26 cellular contexts compared by ENCODE assay signal in the genomic region with DNA sequence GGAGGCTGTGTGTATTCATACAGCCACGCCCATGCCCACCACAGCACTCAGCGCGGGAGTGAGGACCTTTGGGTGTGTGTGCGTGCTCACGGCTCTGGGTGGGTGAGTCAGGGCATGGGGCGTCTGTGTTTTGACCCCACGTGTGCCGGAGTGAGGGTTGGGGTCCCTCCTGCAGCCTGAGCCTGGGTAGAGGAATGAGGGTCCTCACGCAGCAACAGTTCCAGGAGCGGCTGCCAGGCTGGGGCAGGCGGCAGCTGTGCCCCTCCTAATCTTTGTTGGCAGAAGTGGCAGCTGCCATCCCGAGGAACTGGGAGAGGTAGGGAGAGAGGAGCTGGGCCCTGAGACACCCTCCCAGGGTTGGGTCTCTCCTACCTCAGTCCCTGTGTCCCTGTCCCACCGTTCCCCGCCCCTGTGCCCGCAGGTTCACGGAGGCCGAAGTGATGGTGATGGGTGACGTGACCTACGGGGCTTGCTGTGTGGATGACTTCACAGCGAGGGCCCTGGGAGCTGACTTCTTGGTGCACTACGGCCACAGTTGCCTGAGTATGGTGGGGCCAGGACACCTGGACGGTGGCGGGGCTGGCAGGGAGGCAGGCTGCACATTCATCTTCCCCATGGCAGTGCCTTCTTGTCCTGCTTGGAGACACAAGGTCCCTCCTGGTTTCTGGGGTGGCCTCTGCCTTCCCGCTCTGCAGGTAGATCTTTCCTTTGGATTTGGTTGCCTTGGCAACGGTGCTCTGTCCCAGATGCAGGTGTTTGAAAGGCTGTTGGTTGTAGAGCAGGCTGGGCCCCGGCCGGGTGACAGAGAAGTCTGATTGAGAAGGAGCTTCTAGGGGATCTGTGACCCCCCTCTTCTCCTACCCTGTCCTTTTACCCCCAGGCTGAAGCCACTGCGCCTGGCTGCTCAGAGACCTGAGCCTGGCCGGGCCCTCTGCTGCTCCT. TPM values are rescaled to one million over a fixed set of nuclear protein-coding genes. Genes with fewer than 3 reads are reported as not detected.
DNase-seq lines count a peak whose midpoint lies in the region; ATAC-seq and TF ChIP-seq lines count a peak whose summit lies in the region.
"Had no signal": no experiment of that assay in that cellular context is flagged by ENCODE, and none has a peak within 500 bp of the region (broad histone marks: within the 10 kb centered on the region; RNA-seq: fewer than 3 reads in every experiment).

No MANE protein-coding gene starts in this region.

- no peak for TF ChIP-seq CTCF in A673 (conservative IDR thresholded peaks at IDR 0.05; ENCODE audit: low read depth, low read length)
- TF ChIP-seq CTCF in RWPE1 (conservative IDR thresholded peaks at IDR 0.05; ENCODE audit: low read depth), result no peak
- TF ChIP-seq CTCF in endothelial cell (IDR thresholded peaks at IDR 0.05; ENCODE audit: unreplicated experiment), result no peak

- H3K4me2 ChIP-seq in GM23248 (ENCODE audit: unreplicated experiment), result no peak overlapping the region
- H3K4me2 ChIP-seq: KMS-11, PC-9 had no signal

- peak overlapping the region; percentile 51 for H3K4me3 Mint-ChIP-seq in endothelial cell (ENCODE audit: unreplicated experiment)
- H3K4me3 Mint-ChIP-seq in stimulated activated memory B cell treated with anti-CD40 and anti-IgM and Interleukin-4, amounts not matched to agents 10 μg/mL and 1 μg/mL and 100 μg/mL, for 72 hours, result no peak overlapping the region
- H3K4me3 Mint-ChIP-seq: CD14-positive monocyte; T-cell; T-helper 2 cell treated with Interferon-gamma antibody and Interleukin-4, amounts not matched to agents 5 μg/mL and 100 μg/mL, for 36 hours had no signal

- H3K9ac ChIP-seq in GM23248, result peak overlapping the region; percentile 39
- H3K9ac ChIP-seq: KMS-11 had no signal

- peak overlapping the region; percentile 50 for H3K27ac ChIP-seq in A673 (ENCODE audit: low read depth, low read length, poor library complexity, severe bottlenecking)
- peak overlapping the region; percentile 26 for H3K27ac ChIP-seq in GM23248
- H3K27ac ChIP-seq in RWPE1, result peak overlapping the region; percentile 62
- H3K27ac ChIP-seq: KMS-11, PC-9 had no signal

- CTCF ChIA-PET in A673 (lab: Charles Lee) (interaction anchor here (0.6 to 0.8 kb wide), 3 partner anchors 11 to 127 kb away, joined by 3 to 7 read pairs (median 3); a partner anchor contains a TSS), RWPE1 (lab: Yijun Ruan, JAX) (interaction anchor here (0.8 kb wide), 1 partner anchor 127 kb away, joined by 3 read pairs; no protein-coding TSS in a partner anchor)

- in situ Hi-C loops in GM23248 (cut with MboI), result no loop called here

- no peaks in the 10 kb centered on the region for H3K9me3 Mint-ChIP-seq in endothelial cell (ENCODE audit: unreplicated experiment)
- H3K9me3 Mint-ChIP-seq in stimulated activated memory B cell treated with anti-CD40 and anti-IgM and Interleukin-4, amounts not matched to agents 10 μg/mL and 1 μg/mL and 100 μg/mL, for 72 hours, result no peaks in the 10 kb centered on the region
- H3K9me3 Mint-ChIP-seq: CD14-positive monocyte; CD8-positive, alpha-beta memory T cell; T-cell; T-helper 2 cell treated with Interferon-gamma antibody and Interleukin-4, amounts not matched to agents 5 μg/mL and 100 μg/mL, for 36 hours had no signal

- H3K27me3 ChIP-seq in A673 (replicated peaks; ENCODE audit: insufficient read depth, low read depth, low read length, poor library complexity) (no peaks in the 10 kb centered on the region), GM23248 (replicated peaks; ENCODE audit: insufficient read depth) (no peaks in the 10 kb centered on the region)
- H3K27me3 ChIP-seq: BE2C had no signal

- no TSS peak for BruUV-seq in A673 (replicated peaks; lab: Mats Ljungman, UMichigan)

- H3K27ac Mint-ChIP-seq in endothelial cell (ENCODE audit: unreplicated experiment), result no peak overlapping the region
- no peak overlapping the region for H3K27ac Mint-ChIP-seq in stimulated activated memory B cell treated with anti-CD40 and anti-IgM and Interleukin-4, amounts not matched to agents 10 μg/mL and 1 μg/mL and 100 μg/mL, for 72 hours
- H3K27ac Mint-ChIP-seq: CD14-positive monocyte; CD8-positive, alpha-beta memory T cell; T-cell; T-helper 2 cell treated with Interferon-gamma antibody and Interleukin-4, amounts not matched to agents 5 μg/mL and 100 μg/mL, for 36 hours had no signal

- H3K9me2 ChIP-seq in GM23248 (ENCODE audit: insufficient read depth), result no peaks in the 10 kb centered on the region

- no peaks in the 10 kb centered on the region for H4K20me1 ChIP-seq in GM23248 (ENCODE audit: insufficient read depth)

- DNase-seq in A673 (ENCODE audit: low spot score), result no peak
- no peak for DNase-seq in GM23248
- no peak for DNase-seq in RWPE1 (ENCODE audit: low spot score)
- DNase-seq in endothelial cell (ENCODE audit: low spot score), result no peak
- DNase-seq: BE2C; CD8-positive, alpha-beta memory T cell; DMS 273 treated with DMSO at 0.1 percent for 48 hours; DND-41; NCI-H1092; NCI-H1417 treated with DMSO at 0.1 percent for 48 hours; NCI-H1694 treated with DMSO at 0.1 percent for 48 hours; NCI-H2081; NCI-H446; NCI-H524 treated with DMSO at 0.1 percent for 48 hours; NCI-H774; PC-9; SHP77; T-cell had no signal

- H3K27me3 Mint-ChIP-seq in endothelial cell (ENCODE audit: unreplicated experiment), result peaks cover 5% of the 10 kb centered on the region
- H3K27me3 Mint-ChIP-seq in stimulated activated memory B cell treated with anti-CD40 and anti-IgM and Interleukin-4, amounts not matched to agents 10 μg/mL and 1 μg/mL and 100 μg/mL, for 72 hours, result no peaks in the 10 kb centered on the region
- H3K27me3 Mint-ChIP-seq: T-cell had no signal

- no peaks in the 10 kb centered on the region for H3K9me3 ChIP-seq in A673 (ENCODE audit: low read depth, low read length, poor library complexity, severe bottlenecking)
- no peaks in the 10 kb centered on the region for H3K9me3 ChIP-seq in GM23248 (ENCODE audit: low read depth)
- H3K9me3 ChIP-seq: A549, BE2C had no signal

- H3K36me3 ChIP-seq in A673 (ENCODE audit: insufficient read depth, low read length, poor library complexity, severe bottlenecking) (peaks cover 11% of the 10 kb centered on the region), GM23248 (ENCODE audit: low read depth) (peaks cover 5% of the 10 kb centered on the region; the same call in 1 of the 2 replicates)
- H3K36me3 ChIP-seq: BE2C had no signal

- H3F3A ChIP-seq in GM23248 (ENCODE audit: insufficient read depth), result peaks cover 20% of the 10 kb centered on the region

- H3K4me1 ChIP-seq in A673 (ENCODE audit: insufficient read depth, low read length, poor library complexity, severe bottlenecking), result peaks cover 18% of the 10 kb centered on the region
- H3K4me1 ChIP-seq in GM23248 (ENCODE audit: insufficient read depth), result peaks cover 26% of the 10 kb centered on the region
- H3K4me1 ChIP-seq: BE2C had no signal

- peaks cover 3% of the 10 kb centered on the region for H3K4me1 Mint-ChIP-seq in endothelial cell (ENCODE audit: unreplicated experiment)
- peaks cover 17% of the 10 kb centered on the region for H3K4me1 Mint-ChIP-seq in stimulated activated memory B cell treated with anti-CD40 and anti-IgM and Interleukin-4, amounts not matched to agents 10 μg/mL and 1 μg/mL and 100 μg/mL, for 72 hours

- H3K36me3 Mint-ChIP-seq in endothelial cell (ENCODE audit: low read depth, unreplicated experiment), result peaks cover 14% of the 10 kb centered on the region
- H3K36me3 Mint-ChIP-seq in stimulated activated memory B cell treated with anti-CD40 and anti-IgM and Interleukin-4, amounts not matched to agents 10 μg/mL and 1 μg/mL and 100 μg/mL, for 72 hours, result peaks cover 23% of the 10 kb centered on the region

- no peak for ATAC-seq in stimulated activated memory B cell treated with anti-CD40 and anti-IgM and Interleukin-4, amounts not matched to agents 10 μg/mL and 1 μg/mL and 100 μg/mL, for 72 hours
- ATAC-seq in HG03442 (IDR thresholded peaks at IDR 0.05; ENCODE audit: unreplicated experiment), result no peak
- ATAC-seq in GM18519 (IDR thresholded peaks at IDR 0.05; ENCODE audit: low FRiP score, unreplicated experiment), result no peak
- no peak for ATAC-seq in GM21528 (IDR thresholded peaks at IDR 0.05; ENCODE audit: low FRiP score, unreplicated experiment)
- ATAC-seq: A549, T-cell had no signal

- intact Hi-C loops in A673 (cut with micrococcal nuclease; ENCODE audit: unreplicated experiment), result no loop called here

- no peak overlapping the region for H2AFZ ChIP-seq in GM23248
- H2AFZ ChIP-seq: PC-9 had no signal

- 87 to 88% methylated on average over 27 of the region's 29 CpGs for WGBS in GM23248 (ENCODE audit: low coverage in 1 of 2, low lambda C conversion rate in 2 of 2, missing lambda C conversion rate in 2 of 2), 2 experiments

- H3K4me3 ChIP-seq in A673 (ENCODE audit: low read depth, low read length, poor library complexity, severe bottlenecking) (no peak overlapping the region), GM23248 (peak overlapping the region; percentile 25; the same call in 1 of the 2 replicates)
- H3K4me3 ChIP-seq: A549, PC-9 had no signal

- POLR2A ChIA-PET in A673 (lab: Charles Lee; ENCODE audit: low non-redundant PET), result interaction anchor here (0.5 kb wide), 1 partner anchor 8 kb away, joined by 14 read pairs; no protein-coding TSS in a partner anchor
- POLR2A ChIA-PET in RWPE1 (lab: Yijun Ruan, JAX; ENCODE audit: low non-redundant PET), result no interaction called here

- peaks cover 18% of the 10 kb centered on the region for H3K79me2 ChIP-seq in GM23248 (ENCODE audit: insufficient read depth)

RNA-seq across cellular contexts. Expression of a gene that starts 5.9 kb away (rescaled TPM):
- total RNA-seq in A673 (2021) (51.1 and 60.8 TPM in 2 replicates), endothelial cell (ENCODE audit: unreplicated experiment) (27.1 TPM)
- 51.2 and 58.1 TPM in 2 replicates for total RNA-seq in GM23248 (2014; rRNA removed; shearing (Covaris generic))
- 41.1 and 41.2 TPM in 2 replicates for polyA plus RNA-seq in GM23248 (2016; fragmentation: Nextera tagmentation; extraction: Ambion mirVana)

RNA-seq across cellular contexts. Expression of a gene that starts 6.0 kb away (rescaled TPM):
- 30.7 and 33.1 TPM in 2 replicates for total RNA-seq in A673 (2021)
- total RNA-seq in GM23248 (2014; rRNA removed; shearing (Covaris generic)), result 67.3 and 92.0 TPM in 2 replicates
- polyA plus RNA-seq in GM23248 (2016; fragmentation: Nextera tagmentation; extraction: Ambion mirVana), result 63.5 and 66.1 TPM in 2 replicates
- total RNA-seq in endothelial cell (ENCODE audit: unreplicated experiment), result 32.7 TPM

RNA-seq across cellular contexts. Expression of a gene that starts 10.7 kb away (rescaled TPM):
- total RNA-seq in A673 (2021) (0.80 and 1.0 TPM in 2 replicates), endothelial cell (ENCODE audit: unreplicated experiment) (not detected)
- total RNA-seq in GM23248 (2014; rRNA removed; shearing (Covaris generic)), result 0.22 TPM in 1 of 2 replicates, not detected in the other
- polyA plus RNA-seq in GM23248 (2016; fragmentation: Nextera tagmentation; extraction: Ambion mirVana), result not detected in 2 replicates

RNA-seq across cellular contexts. Expression of a gene that starts 19.1 kb away (rescaled TPM):
- total RNA-seq in A673 (2021), result 0.84 and 1.5 TPM in 2 replicates
- 35.0 and 59.8 TPM in 2 replicates for total RNA-seq in GM23248 (2014; rRNA removed; shearing (Covaris generic))
- polyA plus RNA-seq in GM23248 (2016; fragmentation: Nextera tagmentation; extraction: Ambion mirVana), result 1.6 TPM in 2 replicates
- 0.72 TPM for total RNA-seq in endothelial cell (ENCODE audit: unreplicated experiment)
